In the genomic region with DNA sequence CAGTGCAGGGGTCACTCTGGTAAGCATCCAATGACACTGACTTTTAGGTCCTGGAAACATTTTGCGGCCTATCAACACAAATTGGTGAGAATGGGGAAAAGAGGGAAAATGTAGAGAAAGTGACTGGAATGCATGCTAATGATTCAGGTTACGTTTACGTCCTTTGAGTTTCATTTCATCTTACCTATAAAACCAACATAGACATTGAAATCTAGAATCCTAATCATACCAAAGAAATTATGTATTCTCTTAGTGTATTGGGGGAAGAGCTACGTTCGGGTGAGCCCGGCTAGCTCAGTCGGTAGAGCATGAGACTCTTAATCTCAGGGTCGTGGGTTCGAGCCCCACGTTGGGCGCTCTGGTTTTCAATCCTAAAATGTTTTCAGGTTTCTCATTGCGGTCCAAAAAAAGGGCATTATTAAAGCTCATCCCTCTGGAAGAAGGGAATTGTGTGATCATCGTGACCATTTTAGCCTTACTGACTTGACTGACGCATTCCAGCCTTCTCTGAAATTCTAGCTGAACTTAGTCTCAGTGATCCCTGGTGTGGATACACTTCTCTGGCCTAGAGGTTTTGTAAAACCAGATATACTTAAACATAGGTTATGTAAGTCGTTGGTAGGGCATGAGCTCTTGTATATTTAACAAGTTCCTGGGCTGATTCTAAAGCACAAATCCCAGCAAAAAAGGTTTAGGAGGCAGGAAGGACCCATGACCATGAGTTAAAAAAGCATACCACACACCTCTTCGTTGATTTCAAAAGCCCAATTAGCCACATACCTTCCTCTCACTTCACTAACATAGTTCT, we compare ENCODE assay signal across 8 cellular contexts.
DNase-seq lines count a peak whose midpoint lies in the region; ATAC-seq and FAIRE-seq lines count a peak whose summit lies in the region.

No MANE protein-coding gene starts in this region.

- no peak for ATAC-seq in HG03342 (IDR thresholded peaks at IDR 0.05; ENCODE audit: unreplicated experiment)
- no peak for ATAC-seq in HG03045 (IDR thresholded peaks at IDR 0.05; ENCODE audit: unreplicated experiment)
- ATAC-seq in GM18498 (IDR thresholded peaks at IDR 0.05; ENCODE audit: unreplicated experiment): no peak

- DNase-seq in AG08396 (ENCODE audit: low spot score) (peak; percentile 81), GM19239 (ENCODE audit: insufficient read length, low spot score) (no peak), NCI-H82 treated with DMSO at 0.1 percent for 48 hours (lab: John Stamatoyannopoulos, UW; ENCODE audit: unreplicated experiment) (peak; percentile 79), amniotic epithelial cell (ENCODE audit: low read depth) (peak; percentile 91), kidney tubule cell (ENCODE audit: low spot score) (peak; percentile 95)

- FAIRE-seq in GM19239 (lab: Jason Lieb, UNC): peak; percentile 78
